9 cellular contexts compared by ENCODE assay signal in genomic region chrX:115606861-115607260, GRCh38.
"Had no signal": no experiment of that assay in that cellular context is flagged by ENCODE, and none has a peak within 500 bp of the region (broad histone marks: within the 10 kb centered on the region; RNA-seq: fewer than 3 reads in every experiment).

No MANE protein-coding gene starts in this region.

- H3K27me3 ChIP-seq: gastroesophageal sphincter, suprapubic skin had no signal

- H3K9me3 ChIP-seq: gastroesophageal sphincter, suprapubic skin had no signal

- H3K27ac ChIP-seq: gastroesophageal sphincter, suprapubic skin had no signal

- ATAC-seq: activated CD4-positive, CD25-positive, alpha-beta regulatory T cell treated with anti-CD3 and anti-CD28 coated beads, Interleukin-2, amount 50 U/mL, for 24 hours; gastroesophageal sphincter; natural killer cell; right cardiac atrium had no signal

- H3K4me3 ChIP-seq: gastroesophageal sphincter, suprapubic skin had no signal

- H3K36me3 ChIP-seq: gastroesophageal sphincter, suprapubic skin had no signal

- DNase-seq: activated CD4-positive, alpha-beta T cell treated with anti-CD3 and anti-CD28 coated beads, Interleukin-2, amount 50 U/mL, for 1 hour; activated naive CD4-positive, alpha-beta T cell treated with Interleukin-2 at 50 U/mL for 16 hours; activated T-cell treated with anti-CD3 and anti-CD28 coated beads for 4 hours; anterior cingulate cortex; natural killer cell; right cardiac atrium had no signal
